8 cellular contexts compared by ENCODE assay signal in the genomic region with DNA sequence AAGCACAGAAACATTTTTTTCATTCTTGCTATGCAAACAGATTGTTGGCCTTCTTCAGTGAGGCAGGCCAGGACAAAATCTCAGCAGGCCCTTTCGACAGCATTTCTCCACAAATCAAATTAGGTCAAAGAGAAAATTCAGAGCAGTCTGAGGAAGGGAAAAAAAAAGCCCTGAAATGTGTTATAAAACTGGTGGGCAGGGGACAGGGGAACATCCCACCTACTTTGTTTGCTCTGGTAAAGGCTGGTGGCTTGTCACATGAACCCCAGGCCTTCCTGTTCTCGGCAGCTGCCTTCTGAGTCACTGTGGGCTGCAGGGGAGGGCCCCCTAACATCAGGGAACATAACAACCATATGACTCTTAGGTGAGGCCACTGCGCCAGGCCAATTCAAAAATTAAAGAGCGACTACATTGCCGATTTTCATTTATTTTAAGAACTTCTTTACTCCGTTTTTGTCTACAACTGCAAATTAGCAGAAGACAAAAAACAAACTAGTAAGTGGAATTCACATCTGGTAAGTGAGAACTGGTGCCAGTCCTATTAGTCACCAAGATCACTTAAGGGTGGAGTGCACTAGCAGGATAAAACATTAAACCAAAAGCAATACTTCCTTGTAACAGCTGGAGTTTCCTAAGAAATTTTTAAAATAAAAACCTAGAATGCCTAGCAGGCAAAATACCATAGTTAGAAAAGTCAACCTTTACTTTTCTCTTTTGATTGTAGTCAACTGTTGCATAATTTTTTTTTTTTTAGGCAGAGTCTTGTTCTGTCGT. TPM values are rescaled to one million over a fixed set of nuclear protein-coding genes. Genes with fewer than 3 reads are reported as not detected.
A peak's percentile ranks its signal among the peaks of the same experiment; 100 is the strongest.
DNase-seq lines count a peak whose midpoint lies in the region; ATAC-seq and TF ChIP-seq lines count a peak whose summit lies in the region.

No MANE protein-coding gene starts in this region.

- H3K4me1 Mint-ChIP-seq in activated T-helper 17 cell treated with anti-CD3 and anti-CD28 coated beads, Interleukin-2, amount 50 U/mL, for 72 hours: peaks cover 5% of the 10 kb centered on the region

- DNase-seq in Peyer's patch (peak; percentile 69 to 94 (median 82)), fibroblast of pulmonary artery (ENCODE audit: low read depth) (peak; percentile 91), omental fat pad (ENCODE audit: low spot score) (peak; percentile 64), substantia nigra (lab: John Stamatoyannopoulos, UW) (peak in 26 of 49 donors; percentile 0 to 55 (median 14)), NCI-H510A treated with DMSO at 0.1 percent for 48 hours (lab: John Stamatoyannopoulos, UW) (no peak)

- peak overlapping the region; percentile 76 for H3K4me3 Mint-ChIP-seq in activated T-helper 17 cell treated with anti-CD3 and anti-CD28 coated beads, Interleukin-2, amount 50 U/mL, for 72 hours

- H3K36me3 ChIP-seq in Peyer's patch: no peaks in the 10 kb centered on the region

- no peaks in the 10 kb centered on the region for H3K9me3 ChIP-seq in Peyer's patch

- no peaks in the 10 kb centered on the region for H3K9me3 Mint-ChIP-seq in activated T-helper 17 cell treated with anti-CD3 and anti-CD28 coated beads, Interleukin-2, amount 50 U/mL, for 72 hours

- H3K27ac ChIP-seq in Peyer's patch (peak overlapping the region; percentile 74 to 87 (median 80)), substantia nigra (ENCODE audit: low read depth, low read length, poor library complexity, severe bottlenecking) (peak overlapping the region; percentile 13)

- no peaks in the 10 kb centered on the region for H3K36me3 Mint-ChIP-seq in activated T-helper 17 cell treated with anti-CD3 and anti-CD28 coated beads, Interleukin-2, amount 50 U/mL, for 72 hours (ENCODE audit: low read depth)

- H3K27me3 Mint-ChIP-seq in activated T-helper 17 cell treated with anti-CD3 and anti-CD28 coated beads, Interleukin-2, amount 50 U/mL, for 72 hours: no peaks in the 10 kb centered on the region

- no peak for TF ChIP-seq POLR2A in Peyer's patch (IDR thresholded peaks at IDR 0.05)

- H3K27ac Mint-ChIP-seq in activated T-helper 17 cell treated with anti-CD3 and anti-CD28 coated beads, Interleukin-2, amount 50 U/mL, for 72 hours: peak overlapping the region; percentile 97

- H3K4me1 ChIP-seq in Peyer's patch: peaks cover 0 to 36% (median 11%) of the 10 kb centered on the region in 4 donors

- TF ChIP-seq CTCF in Peyer's patch (IDR thresholded peaks at IDR 0.05) (no peak), fibroblast of pulmonary artery (IDR thresholded peaks at IDR 0.05; ENCODE audit: low read length, missing control alignments) (no peak), omental fat pad (IDR thresholded peaks at IDR 0.05) (no peak)

- ATAC-seq in GM18520 (IDR thresholded peaks at IDR 0.05; ENCODE audit: unreplicated experiment): peak; percentile 100
- peak; percentile 96 for ATAC-seq in HG02970 (IDR thresholded peaks at IDR 0.05; ENCODE audit: low FRiP score, unreplicated experiment)
- ATAC-seq in activated T-helper 17 cell treated with anti-CD3 and anti-CD28 coated beads, Interleukin-2, amount 50 U/mL, for 72 hours (replicated peaks): peak; percentile 100
- peak; percentile 94 for ATAC-seq in omental fat pad (ENCODE audit: low FRiP score)

- H3K4me3 ChIP-seq in Peyer's patch (no peak overlapping the region), fibroblast of pulmonary artery (replicated peaks; ENCODE audit: low read depth, low read length) (no peak overlapping the region)

- no peaks in the 10 kb centered on the region for H3K27me3 ChIP-seq in Peyer's patch

RNA-seq across cellular contexts. Expression of a gene that starts 46.2 kb away (rescaled TPM):
- total RNA-seq in Peyer's patch: 100 to 1,000 TPM in 3 of 4 donors, 10 to 100 TPM in 1; 89.1 to 188 (median 154) TPM
- total RNA-seq in activated T-helper 17 cell treated with anti-CD3 and anti-CD28 coated beads, Interleukin-2, amount 50 U/mL, for 72 hours: 10 to 100 TPM; 18.1 to 22.6 TPM
- 100 to 1,000 TPM in 3 of 4 donors, 10 to 100 TPM in 1; 80.0 to 133 (median 113) TPM for total RNA-seq in omental fat pad

RNA-seq across cellular contexts. Expression of a gene that starts 57.0 kb away (rescaled TPM):
- total RNA-seq in Peyer's patch: 100 to 1,000 TPM; 138 to 640 (median 223) TPM
- 100 to 1,000 TPM; 114 to 136 TPM for total RNA-seq in activated T-helper 17 cell treated with anti-CD3 and anti-CD28 coated beads, Interleukin-2, amount 50 U/mL, for 72 hours
- 1,000 to 10,000 TPM in 2 of 4 donors, 100 to 1,000 TPM in 2; 260 to 1,398 (median 845) TPM for total RNA-seq in omental fat pad
